Comparison of ENCODE assay signal across 1 cellular context in the genomic region with DNA sequence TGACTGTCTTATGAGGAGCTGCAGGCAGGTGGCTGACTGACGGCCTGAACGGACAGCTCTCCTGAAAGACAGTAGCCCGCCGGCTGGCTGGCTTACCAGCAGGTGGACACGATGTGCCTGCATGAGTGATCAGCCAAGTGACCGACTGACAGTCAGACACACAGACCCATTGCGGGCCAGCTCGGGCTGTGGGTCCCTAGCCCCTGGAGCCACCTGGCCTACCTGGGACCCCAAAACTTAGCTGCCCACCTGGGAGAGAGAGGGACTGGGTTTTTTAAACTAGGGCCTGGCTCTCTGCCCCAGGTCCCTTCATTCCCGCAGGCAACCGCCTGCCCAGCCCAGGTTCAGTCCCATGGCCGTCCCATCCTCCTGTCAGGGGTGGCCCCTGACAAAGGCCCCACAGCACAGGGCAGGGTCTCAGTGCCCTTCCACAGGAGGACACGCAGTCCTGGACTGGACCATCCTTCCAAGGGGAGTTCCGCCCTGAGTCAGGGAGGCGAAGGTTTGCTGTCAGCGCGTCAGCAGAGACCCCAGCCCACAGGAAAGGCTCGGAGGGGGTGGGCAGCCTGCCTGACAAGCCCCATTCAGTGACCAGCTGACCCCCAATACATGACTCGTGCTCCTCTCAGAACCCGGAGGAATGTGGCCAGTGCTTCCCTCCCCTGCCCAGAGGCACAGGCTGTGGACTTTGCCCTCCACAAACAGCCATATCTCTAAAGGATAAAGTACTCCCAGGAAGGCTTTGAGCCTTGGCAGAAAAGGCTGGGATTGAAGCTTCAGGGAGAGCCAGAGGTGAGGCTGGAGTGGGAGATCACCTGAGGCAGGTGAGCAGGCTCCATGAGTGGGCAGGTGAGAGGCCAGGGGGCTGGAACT.
A peak's percentile ranks its signal among the peaks of the same experiment; 100 is the strongest.
TF ChIP-seq lines count a peak whose summit lies in the region.

No MANE protein-coding gene starts in this region.

TF ChIP-seq in HepG2, 621 proteins besides CTCF, POLR2A, EP300 and RAD21 (continued from another document and continues in another):
- TF ChIP-seq, protein P1, sequence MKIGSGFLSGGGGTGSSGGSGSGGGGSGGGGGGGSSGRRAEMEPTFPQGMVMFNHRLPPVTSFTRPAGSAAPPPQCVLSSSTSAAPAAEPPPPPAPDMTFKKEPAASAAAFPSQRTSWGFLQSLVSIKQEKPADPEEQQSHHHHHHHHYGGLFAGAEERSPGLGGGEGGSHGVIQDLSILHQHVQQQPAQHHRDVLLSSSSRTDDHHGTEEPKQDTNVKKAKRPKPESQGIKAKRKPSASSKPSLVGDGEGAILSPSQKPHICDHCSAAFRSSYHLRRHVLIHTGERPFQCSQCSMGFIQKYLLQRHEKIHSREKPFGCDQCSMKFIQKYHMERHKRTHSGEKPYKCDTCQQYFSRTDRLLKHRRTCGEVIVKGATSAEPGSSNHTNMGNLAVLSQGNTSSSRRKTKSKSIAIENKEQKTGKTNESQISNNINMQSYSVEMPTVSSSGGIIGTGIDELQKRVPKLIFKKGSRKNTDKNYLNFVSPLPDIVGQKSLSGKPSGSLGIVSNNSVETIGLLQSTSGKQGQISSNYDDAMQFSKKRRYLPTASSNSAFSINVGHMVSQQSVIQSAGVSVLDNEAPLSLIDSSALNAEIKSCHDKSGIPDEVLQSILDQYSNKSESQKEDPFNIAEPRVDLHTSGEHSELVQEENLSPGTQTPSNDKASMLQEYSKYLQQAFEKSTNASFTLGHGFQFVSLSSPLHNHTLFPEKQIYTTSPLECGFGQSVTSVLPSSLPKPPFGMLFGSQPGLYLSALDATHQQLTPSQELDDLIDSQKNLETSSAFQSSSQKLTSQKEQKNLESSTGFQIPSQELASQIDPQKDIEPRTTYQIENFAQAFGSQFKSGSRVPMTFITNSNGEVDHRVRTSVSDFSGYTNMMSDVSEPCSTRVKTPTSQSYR (CRISPR knock-in tag; IDR thresholded peaks at IDR 0.05; ENCODE audit: borderline replicate concordance) = peak; percentile 64; the same call in 1 of the 2 replicates
- TF ChIP-seq, protein P2, sequence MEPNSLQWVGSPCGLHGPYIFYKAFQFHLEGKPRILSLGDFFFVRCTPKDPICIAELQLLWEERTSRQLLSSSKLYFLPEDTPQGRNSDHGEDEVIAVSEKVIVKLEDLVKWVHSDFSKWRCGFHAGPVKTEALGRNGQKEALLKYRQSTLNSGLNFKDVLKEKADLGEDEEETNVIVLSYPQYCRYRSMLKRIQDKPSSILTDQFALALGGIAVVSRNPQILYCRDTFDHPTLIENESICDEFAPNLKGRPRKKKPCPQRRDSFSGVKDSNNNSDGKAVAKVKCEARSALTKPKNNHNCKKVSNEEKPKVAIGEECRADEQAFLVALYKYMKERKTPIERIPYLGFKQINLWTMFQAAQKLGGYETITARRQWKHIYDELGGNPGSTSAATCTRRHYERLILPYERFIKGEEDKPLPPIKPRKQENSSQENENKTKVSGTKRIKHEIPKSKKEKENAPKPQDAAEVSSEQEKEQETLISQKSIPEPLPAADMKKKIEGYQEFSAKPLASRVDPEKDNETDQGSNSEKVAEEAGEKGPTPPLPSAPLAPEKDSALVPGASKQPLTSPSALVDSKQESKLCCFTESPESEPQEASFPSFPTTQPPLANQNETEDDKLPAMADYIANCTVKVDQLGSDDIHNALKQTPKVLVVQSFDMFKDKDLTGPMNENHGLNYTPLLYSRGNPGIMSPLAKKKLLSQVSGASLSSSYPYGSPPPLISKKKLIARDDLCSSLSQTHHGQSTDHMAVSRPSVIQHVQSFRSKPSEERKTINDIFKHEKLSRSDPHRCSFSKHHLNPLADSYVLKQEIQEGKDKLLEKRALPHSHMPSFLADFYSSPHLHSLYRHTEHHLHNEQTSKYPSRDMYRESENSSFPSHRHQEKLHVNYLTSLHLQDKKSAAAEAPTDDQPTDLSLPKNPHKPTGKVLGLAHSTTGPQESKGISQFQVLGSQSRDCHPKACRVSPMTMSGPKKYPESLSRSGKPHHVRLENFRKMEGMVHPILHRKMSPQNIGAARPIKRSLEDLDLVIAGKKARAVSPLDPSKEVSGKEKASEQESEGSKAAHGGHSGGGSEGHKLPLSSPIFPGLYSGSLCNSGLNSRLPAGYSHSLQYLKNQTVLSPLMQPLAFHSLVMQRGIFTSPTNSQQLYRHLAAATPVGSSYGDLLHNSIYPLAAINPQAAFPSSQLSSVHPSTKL (CRISPR knock-in tag; IDR thresholded peaks at IDR 0.05) = peak; percentile 87
- TF ChIP-seq ZBTB38 (CRISPR knock-in tag; IDR thresholded peaks at IDR 0.05) (peak; percentile 98), SYNCRIP (IDR thresholded peaks at IDR 0.05; ENCODE audit: insufficient read depth, low read depth, low read length) (no peak), ZNF501 (CRISPR knock-in tag; IDR thresholded peaks at IDR 0.05) (peak; percentile 59; the same call in 1 of the 2 replicates), JDP2 (CRISPR knock-in tag; IDR thresholded peaks at IDR 0.05; ENCODE audit: borderline replicate concordance) (no peak), ZNF563 (CRISPR knock-in tag; IDR thresholded peaks at IDR 0.05) (0 out of 2 replicates have a peak, but pooled peaks have one; percentile 31), ZNF350 (CRISPR knock-in tag; IDR thresholded peaks at IDR 0.05; ENCODE audit: borderline replicate concordance, low read depth) (peak; percentile 60), ZSCAN9 (CRISPR knock-in tag; IDR thresholded peaks at IDR 0.05; ENCODE audit: borderline replicate concordance) (0 out of 2 replicates have a peak, but pooled peaks have one; percentile 43), CBX5 (CRISPR knock-in tag; IDR thresholded peaks at IDR 0.05; ENCODE audit: borderline replicate concordance) (peak; percentile 35; the same call in 1 of the 2 replicates), ZNF3 (CRISPR knock-in tag; IDR thresholded peaks at IDR 0.05) (no peak), U2AF1 (optimal IDR thresholded peaks at IDR 0.05; ENCODE audit: low read depth, low read length) (peak; percentile 84), ARNTL (CRISPR knock-in tag; IDR thresholded peaks at IDR 0.05) (peak; percentile 65; the same call in 1 of the 2 replicates), HOXA3 (CRISPR knock-in tag; IDR thresholded peaks at IDR 0.05) (peak; percentile 87), ZFP1 (CRISPR knock-in tag; IDR thresholded peaks at IDR 0.05) (0 out of 2 replicates have a peak, but pooled peaks have one; percentile 45), MAFG (CRISPR knock-in tag; IDR thresholded peaks at IDR 0.05) (no peak), BRCA1 (CRISPR knock-in tag; IDR thresholded peaks at IDR 0.05) (no peak), ZNF547 (CRISPR knock-in tag; IDR thresholded peaks at IDR 0.05) (peak; percentile 34; the same call in 1 of the 2 replicates), MEIS2 (CRISPR knock-in tag; IDR thresholded peaks at IDR 0.05) (no peak), NAIF1 (CRISPR knock-in tag; IDR thresholded peaks at IDR 0.05; ENCODE audit: borderline replicate concordance) (no peak), ZNF724P (CRISPR knock-in tag; IDR thresholded peaks at IDR 0.05; ENCODE audit: borderline replicate concordance) (0 out of 2 replicates have a peak, but pooled peaks have one; percentile 56), ADNP (CRISPR knock-in tag; IDR thresholded peaks at IDR 0.05) (no peak; the same call in 1 of the 2 replicates), ZNF660 (CRISPR knock-in tag; IDR thresholded peaks at IDR 0.05; ENCODE audit: borderline replicate concordance, low read depth) (no peak), TBL1XR1 (IDR thresholded peaks at IDR 0.05; ENCODE audit: borderline replicate concordance, low read length, partially characterized antibody) (no peak), RFX5 (IDR thresholded peaks at IDR 0.05; ENCODE audit: low read depth, low read length) (no peak), KMT2A (CRISPR knock-in tag; IDR thresholded peaks at IDR 0.05) (no peak), HOXA9 (CRISPR knock-in tag; IDR thresholded peaks at IDR 0.05; ENCODE audit: borderline replicate concordance) (peak; percentile 63; the same call in 1 of the 2 replicates), MYNN (CRISPR knock-in tag; IDR thresholded peaks at IDR 0.05; ENCODE audit: low read depth) (no peak), PCBP2 (optimal IDR thresholded peaks at IDR 0.05; ENCODE audit: low read depth, low read length, poor library complexity, severe bottlenecking) (no peak)
- TF ChIP-seq, protein P3, sequence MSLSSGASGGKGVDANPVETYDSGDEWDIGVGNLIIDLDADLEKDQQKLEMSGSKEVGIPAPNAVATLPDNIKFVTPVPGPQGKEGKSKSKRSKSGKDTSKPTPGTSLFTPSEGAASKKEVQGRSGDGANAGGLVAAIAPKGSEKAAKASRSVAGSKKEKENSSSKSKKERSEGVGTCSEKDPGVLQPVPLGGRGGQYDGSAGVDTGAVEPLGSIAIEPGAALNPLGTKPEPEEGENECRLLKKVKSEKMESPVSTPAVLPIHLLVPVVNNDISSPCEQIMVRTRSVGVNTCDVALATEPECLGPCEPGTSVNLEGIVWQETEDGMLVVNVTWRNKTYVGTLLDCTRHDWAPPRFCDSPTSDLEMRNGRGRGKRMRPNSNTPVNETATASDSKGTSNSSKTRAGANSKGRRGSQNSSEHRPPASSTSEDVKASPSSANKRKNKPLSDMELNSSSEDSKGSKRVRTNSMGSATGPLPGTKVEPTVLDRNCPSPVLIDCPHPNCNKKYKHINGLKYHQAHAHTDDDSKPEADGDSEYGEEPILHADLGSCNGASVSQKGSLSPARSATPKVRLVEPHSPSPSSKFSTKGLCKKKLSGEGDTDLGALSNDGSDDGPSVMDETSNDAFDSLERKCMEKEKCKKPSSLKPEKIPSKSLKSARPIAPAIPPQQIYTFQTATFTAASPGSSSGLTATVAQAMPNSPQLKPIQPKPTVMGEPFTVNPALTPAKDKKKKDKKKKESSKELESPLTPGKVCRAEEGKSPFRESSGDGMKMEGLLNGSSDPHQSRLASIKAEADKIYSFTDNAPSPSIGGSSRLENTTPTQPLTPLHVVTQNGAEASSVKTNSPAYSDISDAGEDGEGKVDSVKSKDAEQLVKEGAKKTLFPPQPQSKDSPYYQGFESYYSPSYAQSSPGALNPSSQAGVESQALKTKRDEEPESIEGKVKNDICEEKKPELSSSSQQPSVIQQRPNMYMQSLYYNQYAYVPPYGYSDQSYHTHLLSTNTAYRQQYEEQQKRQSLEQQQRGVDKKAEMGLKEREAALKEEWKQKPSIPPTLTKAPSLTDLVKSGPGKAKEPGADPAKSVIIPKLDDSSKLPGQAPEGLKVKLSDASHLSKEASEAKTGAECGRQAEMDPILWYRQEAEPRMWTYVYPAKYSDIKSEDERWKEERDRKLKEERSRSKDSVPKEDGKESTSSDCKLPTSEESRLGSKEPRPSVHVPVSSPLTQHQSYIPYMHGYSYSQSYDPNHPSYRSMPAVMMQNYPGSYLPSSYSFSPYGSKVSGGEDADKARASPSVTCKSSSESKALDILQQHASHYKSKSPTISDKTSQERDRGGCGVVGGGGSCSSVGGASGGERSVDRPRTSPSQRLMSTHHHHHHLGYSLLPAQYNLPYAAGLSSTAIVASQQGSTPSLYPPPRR (CRISPR knock-in tag; IDR thresholded peaks at IDR 0.05; ENCODE audit: borderline replicate concordance) = peak; percentile 76
- TF ChIP-seq, protein P4, sequence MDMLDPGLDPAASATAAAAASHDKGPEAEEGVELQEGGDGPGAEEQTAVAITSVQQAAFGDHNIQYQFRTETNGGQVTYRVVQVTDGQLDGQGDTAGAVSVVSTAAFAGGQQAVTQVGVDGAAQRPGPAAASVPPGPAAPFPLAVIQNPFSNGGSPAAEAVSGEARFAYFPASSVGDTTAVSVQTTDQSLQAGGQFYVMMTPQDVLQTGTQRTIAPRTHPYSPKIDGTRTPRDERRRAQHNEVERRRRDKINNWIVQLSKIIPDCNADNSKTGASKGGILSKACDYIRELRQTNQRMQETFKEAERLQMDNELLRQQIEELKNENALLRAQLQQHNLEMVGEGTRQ (IDR thresholded peaks at IDR 0.05; ENCODE audit: low read depth, low read length) = no peak
- TF ChIP-seq, protein P4 (CRISPR knock-in tag; IDR thresholded peaks at IDR 0.05; ENCODE audit: borderline replicate concordance) = no peak
- TF ChIP-seq, protein P5, sequence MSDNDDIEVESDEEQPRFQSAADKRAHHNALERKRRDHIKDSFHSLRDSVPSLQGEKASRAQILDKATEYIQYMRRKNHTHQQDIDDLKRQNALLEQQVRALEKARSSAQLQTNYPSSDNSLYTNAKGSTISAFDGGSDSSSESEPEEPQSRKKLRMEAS (IDR thresholded peaks at IDR 0.05) = peak; percentile 77
- TF ChIP-seq, protein P6, sequence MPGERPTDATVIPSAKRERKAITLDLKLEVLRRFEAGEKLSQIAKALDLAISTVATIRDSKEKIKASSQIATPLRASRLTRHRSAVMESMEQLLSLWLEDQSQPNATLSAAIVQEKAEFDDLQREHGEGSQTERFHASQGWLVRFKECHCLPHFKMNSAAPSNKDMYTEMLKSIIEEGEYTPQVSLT (CRISPR knock-in tag; IDR thresholded peaks at IDR 0.05; ENCODE audit: borderline replicate concordance, low read depth) = no peak
- TF ChIP-seq, protein P7, sequence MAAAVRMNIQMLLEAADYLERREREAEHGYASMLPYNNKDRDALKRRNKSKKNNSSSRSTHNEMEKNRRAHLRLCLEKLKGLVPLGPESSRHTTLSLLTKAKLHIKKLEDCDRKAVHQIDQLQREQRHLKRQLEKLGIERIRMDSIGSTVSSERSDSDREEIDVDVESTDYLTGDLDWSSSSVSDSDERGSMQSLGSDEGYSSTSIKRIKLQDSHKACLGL (CRISPR knock-in tag; IDR thresholded peaks at IDR 0.05) = no peak
- TF ChIP-seq, protein P8, sequence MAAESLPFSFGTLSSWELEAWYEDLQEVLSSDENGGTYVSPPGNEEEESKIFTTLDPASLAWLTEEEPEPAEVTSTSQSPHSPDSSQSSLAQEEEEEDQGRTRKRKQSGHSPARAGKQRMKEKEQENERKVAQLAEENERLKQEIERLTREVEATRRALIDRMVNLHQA (CRISPR knock-in tag; IDR thresholded peaks at IDR 0.05) = no peak
- TF ChIP-seq, protein P9, sequence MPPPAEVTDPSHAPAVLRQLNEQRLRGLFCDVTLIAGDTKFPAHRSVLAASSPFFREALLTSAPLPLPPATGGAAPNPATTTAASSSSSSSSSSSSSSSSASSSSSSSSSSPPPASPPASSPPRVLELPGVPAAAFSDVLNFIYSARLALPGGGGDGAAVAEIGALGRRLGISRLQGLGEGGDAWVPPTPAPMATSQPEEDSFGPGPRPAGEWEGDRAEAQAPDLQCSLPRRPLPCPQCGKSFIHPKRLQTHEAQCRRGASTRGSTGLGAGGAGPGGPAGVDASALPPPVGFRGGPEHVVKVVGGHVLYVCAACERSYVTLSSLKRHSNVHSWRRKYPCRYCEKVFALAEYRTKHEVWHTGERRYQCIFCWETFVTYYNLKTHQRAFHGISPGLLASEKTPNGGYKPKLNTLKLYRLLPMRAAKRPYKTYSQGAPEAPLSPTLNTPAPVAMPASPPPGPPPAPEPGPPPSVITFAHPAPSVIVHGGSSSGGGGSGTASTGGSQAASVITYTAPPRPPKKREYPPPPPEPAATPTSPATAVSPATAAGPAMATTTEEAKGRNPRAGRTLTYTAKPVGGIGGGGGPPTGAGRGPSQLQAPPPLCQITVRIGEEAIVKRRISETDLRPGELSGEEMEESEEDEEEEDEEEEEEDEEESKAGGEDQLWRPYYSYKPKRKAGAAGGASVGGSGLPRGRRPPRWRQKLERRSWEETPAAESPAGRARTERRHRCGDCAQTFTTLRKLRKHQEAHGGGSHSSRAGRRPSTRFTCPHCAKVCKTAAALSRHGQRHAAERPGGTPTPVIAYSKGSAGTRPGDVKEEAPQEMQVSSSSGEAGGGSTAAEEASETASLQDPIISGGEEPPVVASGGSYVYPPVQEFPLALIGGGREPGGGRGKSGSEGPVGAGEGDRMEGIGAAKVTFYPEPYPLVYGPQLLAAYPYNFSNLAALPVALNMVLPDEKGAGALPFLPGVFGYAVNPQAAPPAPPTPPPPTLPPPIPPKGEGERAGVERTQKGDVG (CRISPR knock-in tag; IDR thresholded peaks at IDR 0.05; ENCODE audit: borderline replicate concordance) = 0 out of 2 replicates have a peak, but pooled peaks have one; percentile 58
